Comparison of ENCODE assay signal across 13 cellular contexts in the genomic region with DNA sequence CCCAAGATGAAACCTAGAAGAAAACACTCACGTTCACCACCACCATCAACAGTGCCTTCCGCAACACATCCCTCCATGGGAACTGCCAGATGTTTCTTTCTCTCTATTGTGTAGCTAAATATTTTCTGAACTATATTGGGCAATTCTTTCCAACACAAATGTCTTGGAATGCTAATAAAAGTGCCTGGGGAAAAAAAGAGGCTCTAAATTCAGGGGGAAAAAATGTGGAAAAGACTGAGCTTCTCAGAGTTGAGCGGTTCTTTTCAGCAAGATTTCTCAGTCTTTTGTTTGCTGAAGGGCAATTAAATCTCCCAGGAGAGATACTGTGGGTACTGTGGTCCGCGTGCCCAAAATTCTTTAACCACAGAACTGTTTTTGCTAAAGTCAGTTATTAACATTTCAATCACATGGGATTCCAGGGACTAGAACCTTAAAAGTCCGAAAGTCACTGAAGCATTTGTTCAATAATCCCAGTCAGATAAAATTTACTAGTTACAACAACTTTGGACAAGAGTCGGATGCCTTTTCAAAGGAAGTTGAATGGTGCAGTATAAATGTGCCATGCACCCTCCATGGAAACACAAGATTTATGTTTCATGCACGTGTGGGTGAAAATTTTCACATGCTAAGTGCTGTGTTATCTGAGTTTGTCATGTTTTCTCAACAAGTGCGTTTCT. TPM values are rescaled to one million over a fixed set of nuclear protein-coding genes. Genes with fewer than 3 reads are reported as not detected.
DNase-seq lines count a peak whose midpoint lies in the region; FAIRE-seq and TF ChIP-seq lines count a peak whose summit lies in the region.
"Had no signal": no experiment of that assay in that cellular context is flagged by ENCODE, and none has a peak within 500 bp of the region (broad histone marks: within the 10 kb centered on the region; RNA-seq: fewer than 3 reads in every experiment).

No MANE protein-coding gene starts in this region.

- H3K4ac ChIP-seq in H1 (replicated peaks; ENCODE audit: insufficient read length, low read depth, low read length): no peak overlapping the region

- intact Hi-C loops in activated CD4-positive, alpha-beta T cell treated with anti-CD3 and anti-CD28 coated beads, Interleukin-2, amount 10 ng/mL, durations not matched to agents 24 days and 14 days (cut with micrococcal nuclease): no loop called here
- intact Hi-C loops in Calu3 (cut with micrococcal nuclease; ENCODE audit: unreplicated experiment) (no loop called here), adrenal gland (cut with DNase I) (no loop called here)
- intact Hi-C loops in activated CD4-positive, alpha-beta memory T cell treated with anti-CD3 and anti-CD28 coated beads for 36 hours (cut with micrococcal nuclease): no loop called here

- peak overlapping the region; percentile 20 to 88 (median 76) for H3K4me2 ChIP-seq in BLaER1 treated with 17β-estradiol and CSF1 and Interleukin-3, amounts not matched to agents 10 nM and 100 nM
- H3K4me2 ChIP-seq in H1 (ENCODE audit: insufficient read depth in 1 of 2, low read depth in 2 of 2, low read length in 2 of 2) (no peak overlapping the region), neural progenitor cell (no peak overlapping the region)
- H3K4me2 ChIP-seq: KMS-11 had no signal

- H3K4me3 Mint-ChIP-seq in neural progenitor cell (no peak overlapping the region), Calu3 (ENCODE audit: low read depth, unreplicated experiment) (no peak overlapping the region)
- H3K4me3 Mint-ChIP-seq in activated CD4-positive, alpha-beta T cell treated with anti-CD3 and anti-CD28 coated beads, Interleukin-2, amount 10 ng/mL, durations not matched to agents 24 days and 14 days: no peak overlapping the region
- no peak overlapping the region for H3K4me3 Mint-ChIP-seq in activated CD4-positive, alpha-beta memory T cell treated with anti-CD3 and anti-CD28 coated beads for 36 hours
- H3K4me3 Mint-ChIP-seq: CD8-positive, alpha-beta T cell; naive thymus-derived CD4-positive, alpha-beta T cell had no signal

- peak overlapping the region in 3 of 10 experiments; percentile 4 to 34 (median 13); a peak in 4 of 20 replicates for H3K4me3 ChIP-seq in BLaER1 treated with 17β-estradiol and CSF1 and Interleukin-3, amounts not matched to agents 10 nM and 100 nM
- H3K4me3 ChIP-seq in NB4 (ENCODE audit: low read depth, low read length): no peak overlapping the region
- H3K4me3 ChIP-seq in H1 (ENCODE audit: extremely low read depth in 1 of 4, insufficient read depth in 2 of 4, low read depth in 3 of 4, low read length in 4 of 4): no peak overlapping the region
- no peak overlapping the region for H3K4me3 ChIP-seq in neural progenitor cell
- no peak overlapping the region for H3K4me3 ChIP-seq in adrenal gland
- H3K4me3 ChIP-seq: ascending aorta had no signal

- H3K27me3 Mint-ChIP-seq in neural progenitor cell (ENCODE audit: insufficient read depth, low read depth): peaks cover 6% of the 10 kb centered on the region
- H3K27me3 Mint-ChIP-seq in activated CD4-positive, alpha-beta T cell treated with anti-CD3 and anti-CD28 coated beads, Interleukin-2, amount 10 ng/mL, durations not matched to agents 24 days and 14 days: no peaks in the 10 kb centered on the region
- no peaks in the 10 kb centered on the region for H3K27me3 Mint-ChIP-seq in Calu3 (ENCODE audit: unreplicated experiment)
- peaks cover 29% of the 10 kb centered on the region for H3K27me3 Mint-ChIP-seq in activated CD4-positive, alpha-beta memory T cell treated with anti-CD3 and anti-CD28 coated beads for 36 hours

- no peak for TF ChIP-seq CTCF in NB4 (IDR thresholded peaks at IDR 0.05; ENCODE audit: low read depth, low read length)
- TF ChIP-seq CTCF in H1 (IDR thresholded peaks at IDR 0.05; ENCODE audit: control extremely low read depth in 1 of 3, insufficient read depth in 1 of 3, low read depth in 1 of 3, low read length in 3 of 3): no peak
- TF ChIP-seq CTCF in neural progenitor cell (IDR thresholded peaks at IDR 0.05): no peak
- no peak for TF ChIP-seq CTCF in Calu3 (IDR thresholded peaks at IDR 0.05; ENCODE audit: unreplicated experiment)
- TF ChIP-seq CTCF in adrenal gland (IDR thresholded peaks at IDR 0.05): no peak

- no peak overlapping the region for H2BK5ac ChIP-seq in H1 (ENCODE audit: low read depth, low read length)

- peaks cover 12 to 50% (median 34%) of the 10 kb centered on the region in 10 experiments; a peak in 18 of 20 replicates for H3K4me1 ChIP-seq in BLaER1 treated with 17β-estradiol and CSF1 and Interleukin-3, amounts not matched to agents 10 nM and 100 nM
- H3K4me1 ChIP-seq in H1 (replicated peaks in 1 of 4; ENCODE audit: control insufficient read depth in 3 of 4, insufficient read depth in 4 of 4, low read length in 3 of 4) (peaks cover 5 to 21% (median 14%) of the 10 kb centered on the region in 4 experiments; a peak in 6 of 7 replicates), neural progenitor cell (peaks cover 19% of the 10 kb centered on the region), adrenal gland (replicated peaks in 1 of 2) (no peaks in the 10 kb centered on the region)
- H3K4me1 ChIP-seq: ascending aorta had no signal

- no peak overlapping the region for H4K5ac ChIP-seq in H1 (ENCODE audit: insufficient read length, low read depth, low read length)

- H3K36me3 Mint-ChIP-seq in neural progenitor cell (no peaks in the 10 kb centered on the region), Calu3 (ENCODE audit: insufficient read depth, unreplicated experiment) (no peaks in the 10 kb centered on the region)
- no peaks in the 10 kb centered on the region for H3K36me3 Mint-ChIP-seq in activated CD4-positive, alpha-beta T cell treated with anti-CD3 and anti-CD28 coated beads, Interleukin-2, amount 10 ng/mL, durations not matched to agents 24 days and 14 days (ENCODE audit: low read depth)
- no peaks in the 10 kb centered on the region for H3K36me3 Mint-ChIP-seq in activated CD4-positive, alpha-beta memory T cell treated with anti-CD3 and anti-CD28 coated beads for 36 hours
- H3K36me3 Mint-ChIP-seq: CD8-positive, alpha-beta T cell had no signal

- no peak for TF ChIP-seq RAD21 in H1 (IDR thresholded peaks at IDR 0.05 in 1 of 2, conservative IDR thresholded peaks at IDR 0.05 in 1 of 2; ENCODE audit: low read depth in 2 of 2, low read length in 2 of 2)

- no TSS peak for BruUV-seq in Calu3 (replicated peaks; lab: Mats Ljungman, UMichigan)

- no peaks in the 10 kb centered on the region for H3K36me3 ChIP-seq in BLaER1 treated with 17β-estradiol and CSF1 and Interleukin-3, amounts not matched to agents 10 nM and 100 nM
- H3K36me3 ChIP-seq in H1 (ENCODE audit: control insufficient read depth in 2 of 4, insufficient read depth in 4 of 4, low read length in 3 of 4) (no peaks in the 10 kb centered on the region), neural progenitor cell (no peaks in the 10 kb centered on the region), adrenal gland (replicated peaks in 1 of 2) (no peaks in the 10 kb centered on the region)
- H3K36me3 ChIP-seq: ascending aorta had no signal

- TF ChIP-seq POLR2A in NB4 (IDR thresholded peaks at IDR 0.05; ENCODE audit: extremely low read depth, insufficient read length): no peak
- no peak for TF ChIP-seq POLR2A in H1 (IDR thresholded peaks at IDR 0.05; ENCODE audit: control extremely low read depth in 1 of 2, low read depth in 2 of 2, low read length in 2 of 2)
- no peak for TF ChIP-seq POLR2A in adrenal gland (IDR thresholded peaks at IDR 0.05)

- TF ChIP-seq EP300 in H1 (IDR thresholded peaks at IDR 0.05; ENCODE audit: borderline replicate concordance in 1 of 2, low read depth in 2 of 2, low read length in 2 of 2): no peak

- no peak overlapping the region for H3K18ac ChIP-seq in H1 (ENCODE audit: extremely low read depth, low read length)

- CTCF ChIA-PET in H1 (lab: Charles Lee; ENCODE audit: partially characterized antibody): no interaction called here
- CTCF ChIA-PET in Calu3 (lab: Charles Lee): no interaction called here
- CTCF ChIA-PET in activated CD4-positive, alpha-beta memory T cell treated with anti-CD3 and anti-CD28 coated beads for 36 hours (lab: Charles Lee): no interaction called here

- no peaks in the 10 kb centered on the region for H3K79me2 ChIP-seq in H1 (ENCODE audit: control insufficient read depth in 1 of 2, insufficient read depth in 2 of 2, low read length in 2 of 2)
- H3K79me2 ChIP-seq in neural progenitor cell (ENCODE audit: low read depth): no peaks in the 10 kb centered on the region

- H2BK20ac ChIP-seq in H1 (ENCODE audit: low read length): no peak overlapping the region; the same call in 1 of the 2 replicates

- no peak overlapping the region for H3K27ac Mint-ChIP-seq in neural progenitor cell
- H3K27ac Mint-ChIP-seq in activated CD4-positive, alpha-beta T cell treated with anti-CD3 and anti-CD28 coated beads, Interleukin-2, amount 10 ng/mL, durations not matched to agents 24 days and 14 days: no peak overlapping the region
- no peak overlapping the region for H3K27ac Mint-ChIP-seq in Calu3 (ENCODE audit: unreplicated experiment)
- no peak overlapping the region for H3K27ac Mint-ChIP-seq in activated CD4-positive, alpha-beta memory T cell treated with anti-CD3 and anti-CD28 coated beads for 36 hours
- H3K27ac Mint-ChIP-seq: CD8-positive, alpha-beta T cell; naive thymus-derived CD4-positive, alpha-beta T cell had no signal

- WGBS in H1 (ENCODE audit: extremely low coverage in 1 of 2, insufficient coverage in 1 of 2, insufficient read length in 1 of 2, insufficient replicate concordance in 2 of 2, low coverage in 1 of 2, low lambda C conversion rate in 2 of 2, missing lambda C conversion rate in 1 of 2), 2 experiments: 88% methylated on average over 9 of the region's 9 CpGs; no CpG with 5 or more reads in 1 of the 2 experiments
- whole genome bisulfite sequencing in adrenal gland, 4 donors: 48 to 58% (median 55%) methylated on average over 9 of the region's 9 CpGs

- H3K27me3 ChIP-seq in BLaER1 treated with 17β-estradiol and CSF1 and Interleukin-3, amounts not matched to agents 10 nM and 100 nM: peaks cover 0 to 18% (median 0%) of the 10 kb centered on the region in 11 experiments; a peak in 6 of 22 replicates
- H3K27me3 ChIP-seq in H1 (replicated peaks in 1 of 4; ENCODE audit: control insufficient read depth in 3 of 4, extremely low read depth in 1 of 4, insufficient read depth in 3 of 4, low read length in 3 of 4): no peaks in the 10 kb centered on the region
- no peaks in the 10 kb centered on the region for H3K27me3 ChIP-seq in neural progenitor cell
- peaks cover 12% of the 10 kb centered on the region for H3K27me3 ChIP-seq in adrenal gland
- H3K27me3 ChIP-seq: ascending aorta had no signal

- peak overlapping the region in 1 of 11 experiments; percentile 42; a peak in 1 of 22 replicates for H3K9ac ChIP-seq in BLaER1 treated with 17β-estradiol and CSF1 and Interleukin-3, amounts not matched to agents 10 nM and 100 nM
- H3K9ac ChIP-seq in H1 (replicated peaks in 1 of 4; ENCODE audit: extremely low read depth in 1 of 4, low read depth in 3 of 4, low read length in 3 of 4): no peak overlapping the region
- H3K9ac ChIP-seq in neural progenitor cell: no peak overlapping the region
- H3K9ac ChIP-seq: KMS-11 had no signal

- no peak overlapping the region for H2BK12ac ChIP-seq in H1 (ENCODE audit: low read depth, low read length)

- H3K27ac ChIP-seq in BLaER1 treated with 17β-estradiol and CSF1 and Interleukin-3, amounts not matched to agents 10 nM and 100 nM: no peak overlapping the region
- H3K27ac ChIP-seq in H1 (ENCODE audit: low read depth, low read length) (no peak overlapping the region), neural progenitor cell (peak overlapping the region; percentile 57), adrenal gland (no peak overlapping the region)
- H3K27ac ChIP-seq: ascending aorta, KMS-11 had no signal

- no peaks in the 10 kb centered on the region for H3K79me1 ChIP-seq in H1 (ENCODE audit: low read depth, low read length)

- H4K20me1 ChIP-seq in BLaER1 treated with 17β-estradiol and CSF1 and Interleukin-3, amounts not matched to agents 10 nM and 100 nM: no peaks in the 10 kb centered on the region
- H4K20me1 ChIP-seq in H1 (replicated peaks in 1 of 2; ENCODE audit: control insufficient read depth in 1 of 2, insufficient read depth in 2 of 2, low read length in 2 of 2) (no peaks in the 10 kb centered on the region), neural progenitor cell (ENCODE audit: low read depth) (no peaks in the 10 kb centered on the region)

- H3K4me1 Mint-ChIP-seq in neural progenitor cell: peaks cover 31% of the 10 kb centered on the region
- no peaks in the 10 kb centered on the region for H3K4me1 Mint-ChIP-seq in activated CD4-positive, alpha-beta T cell treated with anti-CD3 and anti-CD28 coated beads, Interleukin-2, amount 10 ng/mL, durations not matched to agents 24 days and 14 days
- H3K4me1 Mint-ChIP-seq in Calu3 (ENCODE audit: low read depth, unreplicated experiment): no peaks in the 10 kb centered on the region
- H3K4me1 Mint-ChIP-seq in activated CD4-positive, alpha-beta memory T cell treated with anti-CD3 and anti-CD28 coated beads for 36 hours (ENCODE audit: low read depth): no peaks in the 10 kb centered on the region
- H3K4me1 Mint-ChIP-seq: naive thymus-derived CD4-positive, alpha-beta T cell had no signal

- FAIRE-seq in H1 (lab: Jason Lieb, UNC): no peak

- H2BK15ac ChIP-seq in H1 (ENCODE audit: low read length): peak overlapping the region; percentile 36; the same call in 1 of the 2 replicates

- H3K9me3 ChIP-seq in BLaER1 treated with 17β-estradiol and CSF1 and Interleukin-3, amounts not matched to agents 10 nM and 100 nM (replicated peaks in 1 of 11): peaks cover 20 to 57% (median 39%) of the 10 kb centered on the region in 11 experiments
- H3K9me3 ChIP-seq in H1 (ENCODE audit: insufficient read depth in 2 of 2, low read depth in 1 of 2, low read length in 1 of 2) (peaks cover 0 to 3% of the 10 kb centered on the region in 2 experiments; a peak in 1 of 4 replicates), neural progenitor cell (ENCODE audit: low read depth) (no peaks in the 10 kb centered on the region), adrenal gland (replicated peaks in 1 of 3) (no peaks in the 10 kb centered on the region)
- H3K9me3 ChIP-seq: ascending aorta had no signal

- no peaks in the 10 kb centered on the region for H3K23me2 ChIP-seq in H1 (ENCODE audit: low read depth, low read length)

- peaks cover 6% of the 10 kb centered on the region for H3F3A ChIP-seq in neural progenitor cell (ENCODE audit: low read depth)

- DNase-seq in NB4 (ENCODE audit: low read depth): peak; percentile 12
- no peak for DNase-seq in H1 (ENCODE audit: low read depth in 1 of 2, low spot score in 2 of 2)
- no peak for DNase-seq in neural progenitor cell (ENCODE audit: low spot score)
- no peak for DNase-seq in activated CD4-positive, alpha-beta T cell treated with anti-CD3 and anti-CD28 coated beads, Interleukin-2, amount 10 ng/mL, durations not matched to agents 24 days and 14 days
- DNase-seq in Calu3: no peak
- no peak for DNase-seq in adrenal gland
- DNase-seq in activated CD4-positive, alpha-beta memory T cell treated with anti-CD3 and anti-CD28 coated beads for 36 hours: no peak
- DNase-seq: CD8-positive, alpha-beta T cell; H7; naive thymus-derived CD4-positive, alpha-beta T cell had no signal

- H3K14ac ChIP-seq in H1 (ENCODE audit: insufficient read length): no peak overlapping the region

- H2AFZ ChIP-seq in H1 (ENCODE audit: low read length) (no peak overlapping the region; the same call in 1 of the 2 replicates), neural progenitor cell (replicated peaks) (peak overlapping the region; percentile 44)

- peaks cover 16% of the 10 kb centered on the region for H3K9me3 Mint-ChIP-seq in neural progenitor cell
- H3K9me3 Mint-ChIP-seq in activated CD4-positive, alpha-beta T cell treated with anti-CD3 and anti-CD28 coated beads, Interleukin-2, amount 10 ng/mL, durations not matched to agents 24 days and 14 days: peaks cover 3% of the 10 kb centered on the region
- H3K9me3 Mint-ChIP-seq in Calu3 (ENCODE audit: low read depth, unreplicated experiment): peaks cover 2% of the 10 kb centered on the region
- no peaks in the 10 kb centered on the region for H3K9me3 Mint-ChIP-seq in activated CD4-positive, alpha-beta memory T cell treated with anti-CD3 and anti-CD28 coated beads for 36 hours
- H3K9me3 Mint-ChIP-seq: CD8-positive, alpha-beta T cell had no signal

- no peak overlapping the region for H2AK5ac ChIP-seq in H1 (ENCODE audit: low read depth, low read length)

- no peak overlapping the region for H2BK120ac ChIP-seq in H1 (replicated peaks; ENCODE audit: low read depth, low read length)

- H4K8ac ChIP-seq in H1 (ENCODE audit: extremely low read depth, insufficient read depth, low read length): no peak overlapping the region

- no peak overlapping the region for H3K23ac ChIP-seq in H1 (ENCODE audit: insufficient read length)

- H4K91ac ChIP-seq in H1 (replicated peaks; ENCODE audit: insufficient read length, low read length): no peak overlapping the region

- POLR2A ChIA-PET in H1 (lab: Charles Lee; ENCODE audit: partially characterized antibody): no interaction called here
- POLR2A ChIA-PET in activated CD4-positive, alpha-beta memory T cell treated with anti-CD3 and anti-CD28 coated beads for 36 hours (lab: Charles Lee): no interaction called here

- no peak overlapping the region for H3K56ac ChIP-seq in H1 (replicated peaks; ENCODE audit: insufficient read length, low read depth, low read length)

RNA-seq across cellular contexts. Expression of gene DHRSX, which starts 52.0 kb away (rescaled TPM):
- total RNA-seq in H1 (2021; fragmentation: NEBNext Ultra II Directional; extraction: Animal tissue kit (Norgen Biotek cat#: 25700)): 29.1 and 35.1 TPM in 2 replicates
- polyA plus RNA-seq in H1 (2011; rRNA removed) (43.4 and 46.8 TPM in 2 replicates), adrenal gland (10 to 100 TPM in 1 of 3 donors, 1 to 10 TPM in 2; 6.4 to 68.6 (median 9.4) TPM)
- polyA plus RNA-seq in H1 (2011; cell fraction: cytosol; rRNA removed): 36.5 TPM
- polyA plus RNA-seq in H1 (2011; cell fraction: nucleus; rRNA removed): 54.8 TPM
- 29.2 to 34.0 TPM (median 33.8 TPM) in 4 replicates for polyA plus RNA-seq in H1 (2012, experiment 1 of 2)
- 30.9 TPM for polyA plus RNA-seq in H1 (2012, experiment 2 of 2)
- 22.1 TPM for polyA plus RNA-seq in H1 (2013, experiment 1 of 2)
- 23.6 TPM for polyA plus RNA-seq in H1 (2013, experiment 2 of 2)
- 51.6 and 57.5 TPM in 2 replicates for polyA minus RNA-seq in H1 (2011; rRNA and poly(A)+ RNA removed)
- polyA minus RNA-seq in H1 (2011; cell fraction: cytosol; rRNA and poly(A)+ RNA removed): 15.0 TPM
- 45.8 TPM for polyA minus RNA-seq in H1 (2011; cell fraction: nucleus; rRNA and poly(A)+ RNA removed)
- total RNA-seq in neural progenitor cell (ENCODE audit: low replicate concordance) (25.6 and 31.8 TPM in 2 replicates), Calu3 (2022) (18.7 and 21.5 TPM in 2 replicates), adrenal gland (10 to 100 TPM; 19.9 to 51.4 (median 27.7) TPM)
- total RNA-seq in activated CD4-positive, alpha-beta T cell treated with anti-CD3 and anti-CD28 coated beads, Interleukin-2, amount 10 ng/mL, durations not matched to agents 24 days and 14 days: 25.7 and 26.6 TPM in 2 replicates
- 10 to 100 TPM; 20.7 to 21.3 TPM for total RNA-seq in activated CD4-positive, alpha-beta memory T cell treated with anti-CD3 and anti-CD28 coated beads for 36 hours

RNA-seq across cellular contexts. Expression of gene ZBED1, which starts 52.0 kb away (rescaled TPM):
- total RNA-seq in H1 (2021; fragmentation: NEBNext Ultra II Directional; extraction: Animal tissue kit (Norgen Biotek cat#: 25700)): 45.8 and 46.4 TPM in 2 replicates
- polyA plus RNA-seq in H1 (2011; rRNA removed) (28.5 and 41.4 TPM in 2 replicates), adrenal gland (10 to 100 TPM; 10.7 to 42.6 (median 12.2) TPM)
- 33.4 TPM for polyA plus RNA-seq in H1 (2011; cell fraction: cytosol; rRNA removed)
- 34.7 TPM for polyA plus RNA-seq in H1 (2011; cell fraction: nucleus; rRNA removed)
- polyA plus RNA-seq in H1 (2012, experiment 1 of 2): 23.6 to 30.7 TPM (median 29.1 TPM) in 4 replicates
- polyA plus RNA-seq in H1 (2012, experiment 2 of 2): 29.3 TPM
- 19.5 TPM for polyA plus RNA-seq in H1 (2013, experiment 1 of 2)
- polyA plus RNA-seq in H1 (2013, experiment 2 of 2): 17.9 TPM
- 29.9 and 30.2 TPM in 2 replicates for polyA minus RNA-seq in H1 (2011; rRNA and poly(A)+ RNA removed)
- 40.1 TPM for polyA minus RNA-seq in H1 (2011; cell fraction: cytosol; rRNA and poly(A)+ RNA removed)
- polyA minus RNA-seq in H1 (2011; cell fraction: nucleus; rRNA and poly(A)+ RNA removed): 31.7 TPM
- total RNA-seq in neural progenitor cell (ENCODE audit: low replicate concordance) (36.9 and 37.0 TPM in 2 replicates), Calu3 (2022) (15.1 and 17.3 TPM in 2 replicates), adrenal gland (10 to 100 TPM; 44.0 to 70.5 (median 51.3) TPM)
- total RNA-seq in activated CD4-positive, alpha-beta T cell treated with anti-CD3 and anti-CD28 coated beads, Interleukin-2, amount 10 ng/mL, durations not matched to agents 24 days and 14 days: 40.1 and 46.2 TPM in 2 replicates
- total RNA-seq in activated CD4-positive, alpha-beta memory T cell treated with anti-CD3 and anti-CD28 coated beads for 36 hours: 10 to 100 TPM; 22.5 to 25.3 TPM

Comparison
In these comparisons a context has a peak if more than half of its experiments do, and no peak if none do; other contexts are left out.
1. H3K4me2 ChIP-seq: peak in BLaER1 treated with 17β-estradiol and CSF1 and Interleukin-3, amounts not matched to agents 10 nM and 100 nM (11 of 11); none in H1 (0 of 2) and neural progenitor cell (single experiment).